ENCODE assay signal across 35 cellular contexts in the genomic region with DNA sequence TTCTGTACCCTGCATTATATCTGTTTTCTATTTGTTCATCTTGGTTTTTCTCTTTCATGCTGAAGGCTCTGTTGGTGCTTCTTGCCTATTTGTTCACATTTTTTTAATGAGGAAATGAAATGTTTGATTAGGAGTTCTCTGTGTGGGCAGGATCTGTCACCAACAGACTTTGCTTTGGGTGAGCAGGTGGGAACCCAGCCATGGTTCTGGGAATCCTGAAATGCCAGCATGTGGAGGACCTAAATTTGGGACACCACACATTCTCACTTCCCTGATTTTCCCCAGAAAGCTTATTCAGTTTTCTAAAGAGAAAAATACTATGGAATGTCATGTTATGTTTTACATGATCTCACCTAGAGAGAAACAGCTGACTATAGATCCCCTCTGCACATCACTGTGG.
"Had no signal": no experiment of that assay in that cellular context is flagged by ENCODE, and none has a peak within 500 bp of the region (broad histone marks: within the 10 kb centered on the region; RNA-seq: fewer than 3 reads in every experiment).

No MANE protein-coding gene starts in this region.

- H3K4me3 Mint-ChIP-seq: activated naive CD4-positive, alpha-beta T cell treated with anti-CD3 and anti-CD28 coated beads for 36 hours; activated naive CD4-positive, alpha-beta T cell treated with anti-CD3 and anti-CD28 coated beads, Interleukin-2, amount 10 ng/mL, durations not matched to agents 7 days and 5 days; activated naive CD4-positive, alpha-beta T cell treated with anti-CD3 and anti-CD28 coated beads, Interleukin-2, amount 50 U/mL, for 24 hours; activated naive CD8-positive, alpha-beta T cell; activated naive CD8-positive, alpha-beta T cell treated with anti-CD3 and anti-CD28 coated beads for 36 hours; activated naive CD8-positive, alpha-beta T cell treated with anti-CD3 and anti-CD28 coated beads, Interleukin-2, amount 10 ng/mL, durations not matched to agents 7 days and 5 days; activated naive CD8-positive, alpha-beta T cell treated with anti-CD3 and anti-CD28 coated beads, Interleukin-2, amount 50 U/mL, for 24 hours; activated T-cell treated with anti-CD3 and anti-CD28 coated beads, Interleukin-2, amount 50 U/mL, for 24 hours; activated T-cell treated with anti-CD3 and anti-CD28 coated beads, Interleukin-2, amount 50 U/mL, for 4 hours; activated T-cell treated with anti-CD3 and anti-CD28 coated beads, Interleukin-2, amount 50 U/mL, for 72 hours; activated T-helper 1 cell treated with anti-CD3 and anti-CD28 coated beads, Interleukin-12 subunit alpha, Interleukin-12 subunit beta, Interleukin-2, Interleukin-4 antibody, amounts not matched to agents 30 ng/mL and 10 ng/mL and 1 ng/mL, durations not matched to agents 14 hours and 24 hours and 36 hours; activated T-helper 17 cell treated with anti-CD3 and anti-CD28 coated beads, Interleukin-2, amount 50 U/mL, for 72 hours; brain; central memory CD8-positive, alpha-beta T cell had no signal

- DNase-seq: activated effector memory CD4-positive, alpha-beta T cell treated with anti-CD3 and anti-CD28 coated beads, Interleukin-2, amount 50 U/mL, for 16 hours; activated effector memory CD4-positive, alpha-beta T cell treated with Interleukin-2 at 50 U/mL for 16 hours; activated gamma-delta T cell; activated gamma-delta T cell treated with Interleukin-2 at 50 U/mL for 16 hours; activated naive CD4-positive, alpha-beta T cell; activated naive CD4-positive, alpha-beta T cell treated with anti-CD3 and anti-CD28 coated beads for 36 hours; activated naive CD4-positive, alpha-beta T cell treated with anti-CD3 and anti-CD28 coated beads, Interleukin-2, amount 10 ng/mL, durations not matched to agents 7 days and 5 days; activated naive CD4-positive, alpha-beta T cell treated with anti-CD3 and anti-CD28 coated beads, Interleukin-2, amount 50 U/mL, for 16 hours; activated naive CD4-positive, alpha-beta T cell treated with Interleukin-2 at 50 U/mL for 16 hours; activated naive CD8-positive, alpha-beta T cell treated with anti-CD3 and anti-CD28 coated beads for 36 hours; activated naive CD8-positive, alpha-beta T cell treated with anti-CD3 and anti-CD28 coated beads, Interleukin-2, amount 10 ng/mL, durations not matched to agents 7 days and 5 days; activated naive CD8-positive, alpha-beta T cell treated with anti-CD3 and anti-CD28 coated beads, Interleukin-2, amount 50 U/mL, for 24 hours; activated T-cell treated with anti-CD3 and anti-CD28 coated beads, Interleukin-2, amount 50 U/mL, for 24 hours; activated T-cell treated with anti-CD3 and anti-CD28 coated beads, Interleukin-2, amount 50 U/mL, for 4 hours; activated T-cell treated with anti-CD3 and anti-CD28 coated beads, Interleukin-2, amount 50 U/mL, for 48 hours; activated T-cell treated with anti-CD3 and anti-CD28 coated beads, Interleukin-2, amount 50 U/mL, for 72 hours; adrenal gland; amniotic stem cell; aorta; body of pancreas; brain microvascular endothelial cell; caudate nucleus; central memory CD4-positive, alpha-beta T cell; cerebellar nuclear complex had no signal

- H3K27ac Mint-ChIP-seq: activated naive CD4-positive, alpha-beta T cell treated with anti-CD3 and anti-CD28 coated beads for 36 hours; activated naive CD4-positive, alpha-beta T cell treated with anti-CD3 and anti-CD28 coated beads, Interleukin-2, amount 10 ng/mL, durations not matched to agents 7 days and 5 days; activated naive CD4-positive, alpha-beta T cell treated with anti-CD3 and anti-CD28 coated beads, Interleukin-2, amount 50 U/mL, for 24 hours; activated naive CD4-positive, alpha-beta T cell treated with anti-CD3 and anti-CD28 coated beads, Interleukin-2, amount 50 U/mL, for 72 hours; activated naive CD8-positive, alpha-beta T cell; activated naive CD8-positive, alpha-beta T cell treated with anti-CD3 and anti-CD28 coated beads for 36 hours; activated naive CD8-positive, alpha-beta T cell treated with anti-CD3 and anti-CD28 coated beads, Interleukin-2, amount 10 ng/mL, durations not matched to agents 7 days and 5 days; activated naive CD8-positive, alpha-beta T cell treated with anti-CD3 and anti-CD28 coated beads, Interleukin-2, amount 50 U/mL, for 24 hours; activated T-cell treated with anti-CD3 and anti-CD28 coated beads, Interleukin-2, amount 50 U/mL, for 24 hours; activated T-cell treated with anti-CD3 and anti-CD28 coated beads, Interleukin-2, amount 50 U/mL, for 72 hours; activated T-helper 1 cell treated with anti-CD3 and anti-CD28 coated beads, Interleukin-12 subunit alpha, Interleukin-12 subunit beta, Interleukin-2, Interleukin-4 antibody, amounts not matched to agents 30 ng/mL and 10 ng/mL and 1 ng/mL, durations not matched to agents 14 hours and 24 hours and 36 hours; activated T-helper 17 cell treated with anti-CD3 and anti-CD28 coated beads, Interleukin-2, amount 50 U/mL, for 72 hours; activated T-helper 2 cell treated with anti-CD3 and anti-CD28 coated beads, Interferon-gamma antibody, Interleukin-2, Interleukin-4, amounts not matched to agents 10 μg/mL and 5 μg/mL and 100 μg/mL, durations not matched to agents 14 hours and 24 hours and 36 hours; brain had no signal

- H3K27ac ChIP-seq: adrenal gland, ascending aorta, body of pancreas, brain microvascular endothelial cell, breast epithelium, cardiac muscle cell had no signal

- H3K36me3 Mint-ChIP-seq: activated naive CD4-positive, alpha-beta T cell treated with anti-CD3 and anti-CD28 coated beads, Interleukin-2, amount 10 ng/mL, durations not matched to agents 7 days and 5 days; activated naive CD4-positive, alpha-beta T cell treated with anti-CD3 and anti-CD28 coated beads, Interleukin-2, amount 50 U/mL, for 24 hours; activated naive CD4-positive, alpha-beta T cell treated with anti-CD3 and anti-CD28 coated beads, Interleukin-2, amount 50 U/mL, for 72 hours; activated naive CD8-positive, alpha-beta T cell; activated naive CD8-positive, alpha-beta T cell treated with anti-CD3 and anti-CD28 coated beads for 36 hours; activated naive CD8-positive, alpha-beta T cell treated with anti-CD3 and anti-CD28 coated beads, Interleukin-2, amount 10 ng/mL, durations not matched to agents 7 days and 5 days; brain had no signal

- H3K9me3 Mint-ChIP-seq: activated naive CD4-positive, alpha-beta T cell treated with anti-CD3 and anti-CD28 coated beads for 36 hours; activated naive CD4-positive, alpha-beta T cell treated with anti-CD3 and anti-CD28 coated beads, Interleukin-2, amount 10 ng/mL, durations not matched to agents 7 days and 5 days; activated naive CD4-positive, alpha-beta T cell treated with anti-CD3 and anti-CD28 coated beads, Interleukin-2, amount 50 U/mL, for 24 hours; activated naive CD4-positive, alpha-beta T cell treated with anti-CD3 and anti-CD28 coated beads, Interleukin-2, amount 50 U/mL, for 72 hours; activated naive CD8-positive, alpha-beta T cell treated with anti-CD3 and anti-CD28 coated beads for 36 hours; activated naive CD8-positive, alpha-beta T cell treated with anti-CD3 and anti-CD28 coated beads, Interleukin-2, amount 10 ng/mL, durations not matched to agents 7 days and 5 days; activated naive CD8-positive, alpha-beta T cell treated with anti-CD3 and anti-CD28 coated beads, Interleukin-2, amount 50 U/mL, for 24 hours; activated T-cell treated with anti-CD3 and anti-CD28 coated beads, Interleukin-2, amount 50 U/mL, for 24 hours; activated T-cell treated with anti-CD3 and anti-CD28 coated beads, Interleukin-2, amount 50 U/mL, for 4 hours; activated T-cell treated with anti-CD3 and anti-CD28 coated beads, Interleukin-2, amount 50 U/mL, for 72 hours; activated T-helper 1 cell treated with anti-CD3 and anti-CD28 coated beads, Interleukin-12 subunit alpha, Interleukin-12 subunit beta, Interleukin-2, Interleukin-4 antibody, amounts not matched to agents 30 ng/mL and 10 ng/mL and 1 ng/mL, durations not matched to agents 14 hours and 24 hours and 36 hours; activated T-helper 17 cell treated with anti-CD3 and anti-CD28 coated beads, Interleukin-2, amount 50 U/mL, for 72 hours; activated T-helper 2 cell treated with anti-CD3 and anti-CD28 coated beads, Interferon-gamma antibody, Interleukin-2, Interleukin-4, amounts not matched to agents 10 μg/mL and 5 μg/mL and 100 μg/mL, durations not matched to agents 14 hours and 24 hours and 36 hours; brain; central memory CD8-positive, alpha-beta T cell had no signal

- H3K27me3 Mint-ChIP-seq: activated naive CD4-positive, alpha-beta T cell treated with anti-CD3 and anti-CD28 coated beads, Interleukin-2, amount 50 U/mL, for 24 hours; brain had no signal

- ATAC-seq: activated naive CD4-positive, alpha-beta T cell treated with anti-CD3 and anti-CD28 coated beads, Interleukin-2, amount 50 U/mL, for 72 hours; activated naive CD8-positive, alpha-beta T cell treated with anti-CD3 and anti-CD28 coated beads, Interleukin-2, amount 50 U/mL, for 24 hours; activated T-cell treated with anti-CD3 and anti-CD28 coated beads, Interleukin-2, amount 50 U/mL, for 4 hours; activated T-cell treated with anti-CD3 and anti-CD28 coated beads, Interleukin-2, amount 50 U/mL, for 72 hours; activated T-helper 17 cell treated with anti-CD3 and anti-CD28 coated beads, Interleukin-2, amount 50 U/mL, for 72 hours; body of pancreas had no signal
